ENCODE assay signal across 8 cellular contexts in genomic region chr1:16385659-16386453, GRCh38. TPM values are rescaled to one million over a fixed set of nuclear protein-coding genes. Genes with fewer than 3 reads are reported as not detected.
DNase-seq lines count a peak whose midpoint lies in the region; ATAC-seq and TF ChIP-seq lines count a peak whose summit lies in the region.
"Had no signal": no experiment of that assay in that cellular context is flagged by ENCODE, and none has a peak within 500 bp of the region (broad histone marks: within the 10 kb centered on the region; RNA-seq: fewer than 3 reads in every experiment).

No MANE protein-coding gene starts in this region.

- intact Hi-C loops in right cardiac atrium (cut with DNase I): no loop called here

- H3K9me3 Mint-ChIP-seq in HFFc6: no peaks in the 10 kb centered on the region
- no peaks in the 10 kb centered on the region for H3K9me3 Mint-ChIP-seq in activated naive CD4-positive, alpha-beta T cell treated with anti-CD3 and anti-CD28 coated beads, Interleukin-2, amount 50 U/mL, for 72 hours
- H3K9me3 Mint-ChIP-seq in stimulated activated naive CD8-positive, alpha-beta T cell treated with anti-CD3 and anti-CD28 coated beads, Interleukin-15, amount 100 ng/mL, for 72 hours: no peaks in the 10 kb centered on the region

- H3K9me3 ChIP-seq in right cardiac atrium (ENCODE audit: control insufficient read depth, low read length): no peaks in the 10 kb centered on the region

- DNase-seq in HFFc6 (no peak), right cardiac atrium (no peak), NCI-H2081 (lab: John Stamatoyannopoulos, UW) (no peak)
- DNase-seq in activated naive CD4-positive, alpha-beta T cell treated with anti-CD3 and anti-CD28 coated beads, Interleukin-2, amount 50 U/mL, for 72 hours (ENCODE audit: low spot score in 2 of 2): no peak
- no peak for DNase-seq in stimulated activated naive CD8-positive, alpha-beta T cell treated with anti-CD3 and anti-CD28 coated beads, Interleukin-15, amount 100 ng/mL, for 72 hours
- DNase-seq: retina had no signal

- 86% methylated on average over 9 of the region's 9 CpGs for WGBS in right cardiac atrium

- peak overlapping the region; percentile 92 for H3K27ac ChIP-seq in right cardiac atrium (ENCODE audit: low read length)

- TF ChIP-seq CTCF in HFFc6 (IDR thresholded peaks at IDR 0.05): no peak

- H3K4me3 Mint-ChIP-seq in HFFc6: peak overlapping the region; percentile 17; the same call in 1 of the 2 replicates
- peak overlapping the region; percentile 49 to 74 for H3K4me3 Mint-ChIP-seq in stimulated activated naive CD8-positive, alpha-beta T cell treated with anti-CD3 and anti-CD28 coated beads, Interleukin-15, amount 100 ng/mL, for 72 hours

- H3K4me3 ChIP-seq in right cardiac atrium (ENCODE audit: low read length): no peak overlapping the region

- H3K27me3 ChIP-seq in right cardiac atrium (ENCODE audit: control insufficient read depth, insufficient read depth): no peaks in the 10 kb centered on the region

- peaks cover 52% of the 10 kb centered on the region for H3K4me1 Mint-ChIP-seq in HFFc6 (ENCODE audit: low read depth)
- H3K4me1 Mint-ChIP-seq in stimulated activated naive CD8-positive, alpha-beta T cell treated with anti-CD3 and anti-CD28 coated beads, Interleukin-15, amount 100 ng/mL, for 72 hours: peaks cover 76% of the 10 kb centered on the region

- peak overlapping the region; percentile 49 for H3K27ac Mint-ChIP-seq in HFFc6
- H3K27ac Mint-ChIP-seq in activated naive CD4-positive, alpha-beta T cell treated with anti-CD3 and anti-CD28 coated beads, Interleukin-2, amount 50 U/mL, for 72 hours: peak overlapping the region; percentile 12 to 61
- H3K27ac Mint-ChIP-seq in stimulated activated naive CD8-positive, alpha-beta T cell treated with anti-CD3 and anti-CD28 coated beads, Interleukin-15, amount 100 ng/mL, for 72 hours: peak overlapping the region; percentile 31 to 85

- peaks cover 25% of the 10 kb centered on the region for H3K4me1 ChIP-seq in right cardiac atrium (ENCODE audit: control insufficient read depth, insufficient read depth, low read length)

- peaks cover 2% of the 10 kb centered on the region; the same call in 1 of the 2 replicates for H3K27me3 Mint-ChIP-seq in HFFc6 (ENCODE audit: insufficient read depth)
- no peaks in the 10 kb centered on the region for H3K27me3 Mint-ChIP-seq in stimulated activated naive CD8-positive, alpha-beta T cell treated with anti-CD3 and anti-CD28 coated beads, Interleukin-15, amount 100 ng/mL, for 72 hours

- peak in 1 of 2 donors; percentile 29 for ATAC-seq in activated naive CD4-positive, alpha-beta T cell treated with anti-CD3 and anti-CD28 coated beads, Interleukin-2, amount 50 U/mL, for 72 hours
- no peak for ATAC-seq in right cardiac atrium
- peak; percentile 41 for ATAC-seq in stimulated activated naive CD8-positive, alpha-beta T cell treated with anti-CD3 and anti-CD28 coated beads, Interleukin-15, amount 100 ng/mL, for 72 hours
- no peak for ATAC-seq in HG03135 (IDR thresholded peaks at IDR 0.05; ENCODE audit: unreplicated experiment)
- ATAC-seq in HG03520 (IDR thresholded peaks at IDR 0.05; ENCODE audit: unreplicated experiment): no peak

- peaks cover 18% of the 10 kb centered on the region for H3K36me3 Mint-ChIP-seq in HFFc6 (ENCODE audit: low read depth)
- H3K36me3 Mint-ChIP-seq in activated naive CD4-positive, alpha-beta T cell treated with anti-CD3 and anti-CD28 coated beads, Interleukin-2, amount 50 U/mL, for 72 hours: peaks cover 0 to 24% of the 10 kb centered on the region in 2 donors

RNA-seq across cellular contexts. Expression of gene SZRD1, which starts 18.8 kb away (rescaled TPM):
- 100 to 1,000 TPM; 210 to 246 (median 229) TPM for total RNA-seq in HFFc6 (2021; fragmentation: NEBNext Ultra II Directional; extraction: Animal tissue kit (Norgen Biotek cat#: 25700))
- 100 to 1,000 TPM; 151 to 170 TPM for total RNA-seq in activated naive CD4-positive, alpha-beta T cell treated with anti-CD3 and anti-CD28 coated beads, Interleukin-2, amount 50 U/mL, for 72 hours
- 100 to 1,000 TPM; 106 to 132 (median 109) TPM for total RNA-seq in right cardiac atrium
- polyA plus RNA-seq in right cardiac atrium: 70.7 TPM

RNA-seq across cellular contexts. Expression of gene FBXO42, which starts 33.6 kb away (rescaled TPM):
- 10 to 100 TPM; 11.5 to 15.2 (median 13.4) TPM for total RNA-seq in HFFc6 (2021; fragmentation: NEBNext Ultra II Directional; extraction: Animal tissue kit (Norgen Biotek cat#: 25700))
- total RNA-seq in activated naive CD4-positive, alpha-beta T cell treated with anti-CD3 and anti-CD28 coated beads, Interleukin-2, amount 50 U/mL, for 72 hours: 10 to 100 TPM; 12.6 to 23.4 TPM
- total RNA-seq in right cardiac atrium: 10 to 100 TPM; 15.7 to 18.1 (median 16.4) TPM
- 16.5 TPM for polyA plus RNA-seq in right cardiac atrium

RNA-seq across cellular contexts. Expression of gene SPATA21, which starts 51.4 kb away (rescaled TPM):
- under 1 TPM in 1 of 6 experiments, not detected in 5; 0.07 TPM for total RNA-seq in HFFc6 (2021; fragmentation: NEBNext Ultra II Directional; extraction: Animal tissue kit (Norgen Biotek cat#: 25700))
- total RNA-seq in activated naive CD4-positive, alpha-beta T cell treated with anti-CD3 and anti-CD28 coated beads, Interleukin-2, amount 50 U/mL, for 72 hours: not detected
- total RNA-seq in right cardiac atrium: not detected
- polyA plus RNA-seq in right cardiac atrium: 0.23 TPM

RNA-seq across cellular contexts. Expression of gene NECAP2, which starts 54.7 kb away (rescaled TPM):
- total RNA-seq in HFFc6 (2021; fragmentation: NEBNext Ultra II Directional; extraction: Animal tissue kit (Norgen Biotek cat#: 25700)): 10 to 100 TPM; 55.6 to 73.1 (median 62.8) TPM
- 10 to 100 TPM; 58.8 to 69.5 TPM for total RNA-seq in activated naive CD4-positive, alpha-beta T cell treated with anti-CD3 and anti-CD28 coated beads, Interleukin-2, amount 50 U/mL, for 72 hours
- 10 to 100 TPM; 14.1 to 19.0 (median 18.1) TPM for total RNA-seq in right cardiac atrium
- 14.6 TPM for polyA plus RNA-seq in right cardiac atrium
